Comparison of ENCODE assay signal across 8 cellular contexts in genomic region chr5:132259061-132259851, GRCh38. TPM values are rescaled to one million over a fixed set of nuclear protein-coding genes. Genes with fewer than 3 reads are reported as not detected.
DNase-seq lines count a peak whose midpoint lies in the region; ATAC-seq lines count a peak whose summit lies in the region.

No MANE protein-coding gene starts in this region.

- H3K27me3 Mint-ChIP-seq in activated CD8-positive, alpha-beta memory T cell treated with anti-CD3 and anti-CD28 coated beads, Interleukin-2, amount 10 ng/mL, durations not matched to agents 7 days and 5 days: peaks cover 16% of the 10 kb centered on the region

- CTCF ChIA-PET in activated CD8-positive, alpha-beta memory T cell treated with anti-CD3 and anti-CD28 coated beads, Interleukin-2, amount 10 ng/mL, durations not matched to agents 7 days and 5 days (lab: Charles Lee): no interaction called here

- no peak for ATAC-seq in activated CD8-positive, alpha-beta memory T cell treated with anti-CD3 and anti-CD28 coated beads, Interleukin-2, amount 10 ng/mL, durations not matched to agents 7 days and 5 days
- ATAC-seq in HG02623 (IDR thresholded peaks at IDR 0.05; ENCODE audit: unreplicated experiment) (no peak), GM18520 (IDR thresholded peaks at IDR 0.05; ENCODE audit: unreplicated experiment) (no peak)

- no peaks in the 10 kb centered on the region for H3K9me3 Mint-ChIP-seq in activated CD8-positive, alpha-beta memory T cell treated with anti-CD3 and anti-CD28 coated beads, Interleukin-2, amount 10 ng/mL, durations not matched to agents 7 days and 5 days (ENCODE audit: low read depth)

- H3K4me1 Mint-ChIP-seq in activated CD8-positive, alpha-beta memory T cell treated with anti-CD3 and anti-CD28 coated beads, Interleukin-2, amount 10 ng/mL, durations not matched to agents 7 days and 5 days: peaks cover 17% of the 10 kb centered on the region

- H3K27ac Mint-ChIP-seq in activated CD8-positive, alpha-beta memory T cell treated with anti-CD3 and anti-CD28 coated beads, Interleukin-2, amount 10 ng/mL, durations not matched to agents 7 days and 5 days: no peak overlapping the region

- no peak overlapping the region for H3K4me3 Mint-ChIP-seq in activated CD8-positive, alpha-beta memory T cell treated with anti-CD3 and anti-CD28 coated beads, Interleukin-2, amount 10 ng/mL, durations not matched to agents 7 days and 5 days

- H3K36me3 Mint-ChIP-seq in activated CD8-positive, alpha-beta memory T cell treated with anti-CD3 and anti-CD28 coated beads, Interleukin-2, amount 10 ng/mL, durations not matched to agents 7 days and 5 days: no peaks in the 10 kb centered on the region

- DNase-seq in ELR (ENCODE audit: low read depth): peak; percentile 91
- DNase-seq in activated CD8-positive, alpha-beta memory T cell treated with anti-CD3 and anti-CD28 coated beads, Interleukin-2, amount 10 ng/mL, durations not matched to agents 7 days and 5 days: peak; percentile 37
- DNase-seq in globus pallidus (ENCODE audit: low spot score): peak; percentile 64
- DNase-seq in putamen (ENCODE audit: low spot score): peak; percentile 50
- no peak for DNase-seq in NCI-H2196 (lab: John Stamatoyannopoulos, UW; ENCODE audit: unreplicated experiment)
- no peak for DNase-seq in NCI-H446 treated with DMSO at 0.1 percent for 48 hours (lab: John Stamatoyannopoulos, UW)

RNA-seq across cellular contexts. Expression of gene PDLIM4, which starts 1.8 kb away (rescaled TPM):
- 1 to 10 TPM in 1 of 2 experiments, not detected in 1; 2.3 TPM for total RNA-seq in activated CD8-positive, alpha-beta memory T cell treated with anti-CD3 and anti-CD28 coated beads, Interleukin-2, amount 10 ng/mL, durations not matched to agents 7 days and 5 days

RNA-seq across cellular contexts. Expression of gene P4HA2, which starts 31.6 kb away (rescaled TPM):
- 10 to 100 TPM in 1 of 2 experiments, 1 to 10 TPM in 1; 8.3 to 19.4 TPM for total RNA-seq in activated CD8-positive, alpha-beta memory T cell treated with anti-CD3 and anti-CD28 coated beads, Interleukin-2, amount 10 ng/mL, durations not matched to agents 7 days and 5 days

RNA-seq across cellular contexts. Expression of gene SLC22A4, which starts 34.9 kb away (rescaled TPM):
- total RNA-seq in activated CD8-positive, alpha-beta memory T cell treated with anti-CD3 and anti-CD28 coated beads, Interleukin-2, amount 10 ng/mL, durations not matched to agents 7 days and 5 days: under 1 TPM; 0.32 to 0.75 TPM

Comparison
In these comparisons a context has a peak if more than half of its experiments do, and no peak if none do; other contexts are left out.
1. DNase-seq: peak in ELR (single experiment), activated CD8-positive, alpha-beta memory T cell treated with anti-CD3 and anti-CD28 coated beads, Interleukin-2, amount 10 ng/mL, durations not matched to agents 7 days and 5 days (single experiment), globus pallidus (single experiment) and putamen (single experiment); none in NCI-H2196 (single experiment) and NCI-H446 treated with DMSO at 0.1 percent for 48 hours (single experiment).